28 cellular contexts compared by ENCODE assay signal in the genomic region with DNA sequence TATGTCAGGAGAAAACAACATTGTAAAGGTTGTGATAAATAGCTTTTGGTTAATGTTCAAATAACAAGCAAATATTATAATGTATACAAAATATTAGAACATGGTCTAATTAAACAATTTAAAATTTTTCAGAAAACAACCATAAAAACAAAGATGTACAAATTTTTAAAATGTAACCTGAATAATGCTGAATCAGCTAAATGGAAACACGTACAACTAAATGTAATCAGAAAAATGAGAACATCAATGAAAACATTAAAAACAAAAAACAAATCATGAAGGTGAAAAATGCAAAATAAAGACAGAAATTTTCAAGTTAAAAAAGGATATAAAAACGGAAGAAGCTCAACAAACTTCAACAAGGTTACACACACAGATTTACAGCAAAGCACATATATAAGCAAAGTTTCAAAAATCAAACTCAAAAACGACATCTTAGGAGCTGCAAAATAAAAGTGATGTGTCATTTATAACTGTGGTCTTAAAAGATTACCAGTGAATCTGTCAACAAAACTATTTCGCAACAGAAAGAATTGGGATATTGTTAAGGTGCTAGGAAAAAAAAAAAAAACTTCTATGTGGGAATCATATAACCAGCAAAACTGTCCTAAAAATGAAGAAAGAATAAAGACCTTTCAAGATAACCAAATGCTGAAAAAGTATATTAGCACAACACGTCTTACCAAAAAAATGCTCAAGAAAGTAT. TPM values are rescaled to one million over a fixed set of nuclear protein-coding genes. Genes with fewer than 3 reads are reported as not detected.
DNase-seq lines count a peak whose midpoint lies in the region; ATAC-seq, FAIRE-seq and TF ChIP-seq lines count a peak whose summit lies in the region.
"Had no signal": no experiment of that assay in that cellular context is flagged by ENCODE, and none has a peak within 500 bp of the region (broad histone marks: within the 10 kb centered on the region; RNA-seq: fewer than 3 reads in every experiment).

No MANE protein-coding gene starts in this region.

- H3K27me3 Mint-ChIP-seq in activated CD8-positive, alpha-beta memory T cell treated with anti-CD3 and anti-CD28 coated beads, Interleukin-2, amount 10 ng/mL, durations not matched to agents 7 days and 5 days, result no peaks in the 10 kb centered on the region
- H3K27me3 Mint-ChIP-seq: CD4-positive, alpha-beta memory T cell had no signal

- peaks cover 3 to 67% of the 10 kb centered on the region in 2 experiments; a peak in 3 of 4 replicates for H3K79me2 ChIP-seq in H1 (ENCODE audit: control insufficient read depth in 1 of 2, insufficient read depth in 2 of 2, low read length in 2 of 2)

- H3K4me3 ChIP-seq in A549, result no peak overlapping the region
- peak overlapping the region; percentile 16; the same call in 1 of the 2 replicates for H3K4me3 ChIP-seq in HUES64 (ENCODE audit: low read length)
- H3K4me3 ChIP-seq in H1 (ENCODE audit: extremely low read depth in 1 of 4, insufficient read depth in 2 of 4, low read depth in 3 of 4, low read length in 4 of 4), result peak overlapping the region in 1 of 4 experiments; percentile 7; a peak in 1 of 8 replicates
- H3K4me3 ChIP-seq in muscle layer of duodenum (ENCODE audit: low read depth in 1 of 2, low read length in 2 of 2), result peak overlapping the region; percentile 7 to 39
- H3K4me3 ChIP-seq in aorta (ENCODE audit: low read length in 2 of 2), result no peak overlapping the region
- H3K4me3 ChIP-seq: GM23338, HAP-1, SJSA1 had no signal

- 9% methylated on average over 5 of the region's 5 CpGs for WGBS in A549 (ENCODE audit: missing lambda C conversion rate)
- 77% methylated on average over 5 of the region's 5 CpGs for WGBS in HUES64
- 86% methylated on average over 5 of the region's 5 CpGs; no CpG with 5 or more reads in 1 of the 2 experiments for WGBS in H1 (ENCODE audit: extremely low coverage in 1 of 2, insufficient coverage in 1 of 2, insufficient read length in 1 of 2, insufficient replicate concordance in 2 of 2, low coverage in 1 of 2, low lambda C conversion rate in 2 of 2, missing lambda C conversion rate in 1 of 2), 2 experiments
- 86 to 96% methylated on average over 5 of the region's 5 CpGs for WGBS in aorta, 2 donors

- H3K79me1 ChIP-seq in H1 (ENCODE audit: low read depth, low read length), result no peaks in the 10 kb centered on the region

- intact Hi-C loops in aorta (cut with DNase I), result no loop called here

- H2AK5ac ChIP-seq in H1 (ENCODE audit: low read depth, low read length), result no peak overlapping the region

- TF ChIP-seq RAD21 in A549 (conservative IDR thresholded peaks at IDR 0.05 in 1 of 2, IDR thresholded peaks at IDR 0.05 in 1 of 2) (no peak), H1 (IDR thresholded peaks at IDR 0.05 in 1 of 2, conservative IDR thresholded peaks at IDR 0.05 in 1 of 2; ENCODE audit: low read depth in 2 of 2, low read length in 2 of 2) (no peak)

- H3K9ac ChIP-seq in HUES64 (ENCODE audit: low read depth, low read length) (no peak overlapping the region), H1 (replicated peaks in 1 of 4; ENCODE audit: extremely low read depth in 1 of 4, low read depth in 3 of 4, low read length in 3 of 4) (no peak overlapping the region)

- no peak for DNase-seq in A549 (ENCODE audit: low read depth in 1 of 2, low spot score in 1 of 2)
- DNase-seq in H1 (ENCODE audit: low read depth in 1 of 2, low spot score in 2 of 2), result no peak
- DNase-seq in activated CD8-positive, alpha-beta memory T cell treated with anti-CD3 and anti-CD28 coated beads, Interleukin-2, amount 10 ng/mL, durations not matched to agents 7 days and 5 days, result no peak
- no peak for DNase-seq in aorta
- no peak for DNase-seq in SW480 (ENCODE audit: low spot score)
- DNase-seq: C1 segment of cervical spinal cord; CD4-positive, alpha-beta memory T cell; COR-L47; GDM1; HFFc6; KBM-7; MV-4-11; NCI-H1105; NCI-H1436 treated with DMSO at 0.1 percent for 48 hours; NCI-H187 treated with DMSO at 0.1 percent for 48 hours; NCI-H2107; NCI-H446 treated with DMSO at 0.1 percent for 48 hours; NCI-H526 treated with DMSO at 0.1 percent for 48 hours; Right ventricle myocardium superior; RPMI8226 had no signal

- no peak for FAIRE-seq in A549 (lab: Jason Lieb, UNC)
- FAIRE-seq in H1 (lab: Jason Lieb, UNC), result no peak
- FAIRE-seq: GM12891 had no signal

- H3K23ac ChIP-seq in H1 (ENCODE audit: insufficient read length), result no peak overlapping the region

- H3K18ac ChIP-seq in H1 (ENCODE audit: extremely low read depth, low read length), result no peak overlapping the region

- H2BK120ac ChIP-seq in H1 (replicated peaks; ENCODE audit: low read depth, low read length), result no peak overlapping the region

- H3K27me3 ChIP-seq in HUES64 (ENCODE audit: insufficient read depth, low read length) (no peaks in the 10 kb centered on the region), H1 (replicated peaks in 1 of 4; ENCODE audit: control insufficient read depth in 3 of 4, extremely low read depth in 1 of 4, insufficient read depth in 3 of 4, low read length in 3 of 4) (no peaks in the 10 kb centered on the region), muscle layer of duodenum (ENCODE audit: low read depth, low read length) (no peaks in the 10 kb centered on the region), aorta (ENCODE audit: control insufficient read depth in 1 of 2, insufficient read depth in 2 of 2, low read length in 1 of 2) (no peaks in the 10 kb centered on the region)
- H3K27me3 ChIP-seq: SJSA1 had no signal

- no peak overlapping the region for H2BK15ac ChIP-seq in H1 (ENCODE audit: low read length)

- no peak overlapping the region for H3K4me3 Mint-ChIP-seq in activated CD8-positive, alpha-beta memory T cell treated with anti-CD3 and anti-CD28 coated beads, Interleukin-2, amount 10 ng/mL, durations not matched to agents 7 days and 5 days
- H3K4me3 Mint-ChIP-seq: GM23338, HFFc6 had no signal

- no peak overlapping the region for H2BK5ac ChIP-seq in H1 (ENCODE audit: low read depth, low read length)

- H3K27ac ChIP-seq in A549 (no peak overlapping the region), HUES64 (ENCODE audit: low read depth, low read length) (no peak overlapping the region), H1 (ENCODE audit: low read depth, low read length) (no peak overlapping the region), muscle layer of duodenum (ENCODE audit: low read length) (no peak overlapping the region), aorta (ENCODE audit: low read depth in 1 of 2, low read length in 2 of 2) (no peak overlapping the region)
- H3K27ac ChIP-seq: SJSA1 had no signal

- TF ChIP-seq EP300 in A549 (IDR thresholded peaks at IDR 0.05), result no peak
- TF ChIP-seq EP300 in H1 (IDR thresholded peaks at IDR 0.05; ENCODE audit: borderline replicate concordance in 1 of 2, low read depth in 2 of 2, low read length in 2 of 2), result no peak

- H3K4me1 ChIP-seq in A549 (no peaks in the 10 kb centered on the region), HUES64 (ENCODE audit: insufficient read depth, low read length) (no peaks in the 10 kb centered on the region), H1 (replicated peaks in 1 of 4; ENCODE audit: control insufficient read depth in 3 of 4, insufficient read depth in 4 of 4, low read length in 3 of 4) (no peaks in the 10 kb centered on the region), muscle layer of duodenum (ENCODE audit: control insufficient read depth in 1 of 2, insufficient read depth in 2 of 2, low read length in 2 of 2) (no peaks in the 10 kb centered on the region), aorta (ENCODE audit: control insufficient read depth in 1 of 2, insufficient read depth in 2 of 2, low read length in 2 of 2) (no peaks in the 10 kb centered on the region)
- H3K4me1 ChIP-seq: HAP-1, SJSA1 had no signal

- no peak overlapping the region for H3K56ac ChIP-seq in H1 (replicated peaks; ENCODE audit: insufficient read length, low read depth, low read length)

- no peak overlapping the region for H3K4ac ChIP-seq in H1 (replicated peaks; ENCODE audit: insufficient read length, low read depth, low read length)

- H4K91ac ChIP-seq in H1 (replicated peaks; ENCODE audit: insufficient read length, low read length), result no peak overlapping the region

- H3K4me2 ChIP-seq in A549 (no peak overlapping the region), H1 (ENCODE audit: insufficient read depth in 1 of 2, low read depth in 2 of 2, low read length in 2 of 2) (no peak overlapping the region)
- H3K4me2 ChIP-seq: GM23338 had no signal

- TF ChIP-seq POLR2A in A549 (IDR thresholded peaks at IDR 0.05; ENCODE audit: low read length) (no peak), H1 (IDR thresholded peaks at IDR 0.05; ENCODE audit: control extremely low read depth in 1 of 2, low read depth in 2 of 2, low read length in 2 of 2) (no peak)

- ATAC-seq in A549 (no peak), aorta (ENCODE audit: low FRiP score) (no peak)
- ATAC-seq in activated CD8-positive, alpha-beta memory T cell treated with anti-CD3 and anti-CD28 coated beads, Interleukin-2, amount 10 ng/mL, durations not matched to agents 7 days and 5 days, result no peak
- ATAC-seq: GM23338 had no signal

- no peak overlapping the region for H3K14ac ChIP-seq in H1 (ENCODE audit: insufficient read length)

- H4K5ac ChIP-seq in H1 (ENCODE audit: insufficient read length, low read depth, low read length), result no peak overlapping the region

- H2AFZ ChIP-seq in H1 (ENCODE audit: low read length), result no peak overlapping the region
- H2AFZ ChIP-seq: GM23338 had no signal

- no peaks in the 10 kb centered on the region for H4K20me1 ChIP-seq in H1 (replicated peaks in 1 of 2; ENCODE audit: control insufficient read depth in 1 of 2, insufficient read depth in 2 of 2, low read length in 2 of 2)

- H3K27ac Mint-ChIP-seq in activated CD8-positive, alpha-beta memory T cell treated with anti-CD3 and anti-CD28 coated beads, Interleukin-2, amount 10 ng/mL, durations not matched to agents 7 days and 5 days, result no peak overlapping the region
- H3K27ac Mint-ChIP-seq: CD4-positive, alpha-beta memory T cell; GM23338; HFFc6 had no signal

- no peaks in the 10 kb centered on the region for H3K23me2 ChIP-seq in H1 (ENCODE audit: low read depth, low read length)

- H2BK12ac ChIP-seq in H1 (ENCODE audit: low read depth, low read length), result no peak overlapping the region

- H3K9me3 ChIP-seq in A549 (peaks cover 34% of the 10 kb centered on the region; the same call in 2 of the 3 replicates), HUES64 (ENCODE audit: insufficient read depth, low read depth, low read length) (peaks cover 99% of the 10 kb centered on the region), H1 (ENCODE audit: insufficient read depth in 2 of 2, low read depth in 1 of 2, low read length in 1 of 2) (peaks cover 60 to 86% of the 10 kb centered on the region in 2 experiments), muscle layer of duodenum (ENCODE audit: control insufficient read depth in 1 of 2, low read length in 2 of 2) (peaks cover 49 to 64% of the 10 kb centered on the region in 2 donors), aorta (ENCODE audit: control insufficient read depth, low read length) (peaks cover under 1% of the 10 kb centered on the region)
- H3K9me3 ChIP-seq: SJSA1 had no signal

- H2BK20ac ChIP-seq in H1 (ENCODE audit: low read length), result no peak overlapping the region

- peaks cover 30% of the 10 kb centered on the region for H3K9me3 Mint-ChIP-seq in activated CD8-positive, alpha-beta memory T cell treated with anti-CD3 and anti-CD28 coated beads, Interleukin-2, amount 10 ng/mL, durations not matched to agents 7 days and 5 days (ENCODE audit: low read depth)

- H3K4me1 Mint-ChIP-seq in activated CD8-positive, alpha-beta memory T cell treated with anti-CD3 and anti-CD28 coated beads, Interleukin-2, amount 10 ng/mL, durations not matched to agents 7 days and 5 days, result no peaks in the 10 kb centered on the region
- H3K4me1 Mint-ChIP-seq: CD4-positive, alpha-beta memory T cell; GM23338 had no signal

- CTCF ChIA-PET in A549 (lab: Yijun Ruan, JAX), result no interaction called here
- CTCF ChIA-PET in H1 (lab: Charles Lee; ENCODE audit: partially characterized antibody), result no interaction called here
- CTCF ChIA-PET in activated CD8-positive, alpha-beta memory T cell treated with anti-CD3 and anti-CD28 coated beads, Interleukin-2, amount 10 ng/mL, durations not matched to agents 7 days and 5 days (lab: Charles Lee), result interaction anchor here (0.9 kb wide), 1 partner anchor 90 kb away, joined by 3 read pairs; no protein-coding TSS in a partner anchor

- H4K8ac ChIP-seq in H1 (ENCODE audit: extremely low read depth, insufficient read depth, low read length), result no peak overlapping the region

- peaks cover 89% of the 10 kb centered on the region for H3K36me3 ChIP-seq in HUES64 (ENCODE audit: insufficient read depth, low read length)
- peaks cover 2 to 60% (median 33%) of the 10 kb centered on the region in 4 experiments; a peak in 6 of 8 replicates for H3K36me3 ChIP-seq in H1 (ENCODE audit: control insufficient read depth in 2 of 4, insufficient read depth in 4 of 4, low read length in 3 of 4)
- H3K36me3 ChIP-seq in muscle layer of duodenum (ENCODE audit: control insufficient read depth in 1 of 2, insufficient read depth in 2 of 2, low read length in 2 of 2), result peaks cover 0 to 32% of the 10 kb centered on the region in 2 donors
- H3K36me3 ChIP-seq in aorta (ENCODE audit: control insufficient read depth in 1 of 2, insufficient read depth in 2 of 2, low read length in 1 of 2), result peaks cover 0 to 4% of the 10 kb centered on the region in 2 donors
- H3K36me3 ChIP-seq: HAP-1, SJSA1 had no signal

- H3K36me3 Mint-ChIP-seq in activated CD8-positive, alpha-beta memory T cell treated with anti-CD3 and anti-CD28 coated beads, Interleukin-2, amount 10 ng/mL, durations not matched to agents 7 days and 5 days, result peaks cover 4% of the 10 kb centered on the region

- TF ChIP-seq CTCF in A549 (IDR thresholded peaks at IDR 0.05) (no peak), H1 (IDR thresholded peaks at IDR 0.05; ENCODE audit: control extremely low read depth in 1 of 3, insufficient read depth in 1 of 3, low read depth in 1 of 3, low read length in 3 of 3) (no peak)

- POLR2A ChIA-PET in A549 (lab: Yijun Ruan, JAX), result no interaction called here
- POLR2A ChIA-PET in H1 (lab: Charles Lee; ENCODE audit: partially characterized antibody), result interaction anchor here (0.9 kb wide), 1 partner anchor 43 kb away, joined by 3 read pairs; no protein-coding TSS in a partner anchor

RNA-seq across cellular contexts. Expression of a gene that starts 31.8 kb away (rescaled TPM):
- not detected in 2 replicates for polyA plus RNA-seq in A549 (2011; rRNA removed)
- not detected in 2 replicates for polyA plus RNA-seq in A549 (2012; cell fraction: cytosol; rRNA removed)
- polyA plus RNA-seq in A549 (2012; cell fraction: nucleus; rRNA removed), result not detected in 2 replicates
- not detected in 3 replicates for polyA plus RNA-seq in A549 (2017; fragmentation: RNase III; extraction: RNeasy Plus Mini Kit Qiagen cat#74134 plus additional on column Dnase treatment)
- not detected in 2 replicates for polyA minus RNA-seq in A549 (2011; rRNA and poly(A)+ RNA removed)
- polyA plus RNA-seq in HUES64 (2013, experiment 1 of 2), result 3.7 TPM
- polyA plus RNA-seq in HUES64 (2013, experiment 2 of 2), result 4.5 TPM
- total RNA-seq in H1 (2021; fragmentation: NEBNext Ultra II Directional; extraction: Animal tissue kit (Norgen Biotek cat#: 25700)), result 33.3 and 35.7 TPM in 2 replicates
- 1.3 and 1.9 TPM in 2 replicates for polyA plus RNA-seq in H1 (2011; rRNA removed)
- polyA plus RNA-seq in H1 (2011; cell fraction: cytosol; rRNA removed), result 4.3 TPM
- 4.8 TPM for polyA plus RNA-seq in H1 (2011; cell fraction: nucleus; rRNA removed)
- polyA plus RNA-seq in H1 (2012, experiment 1 of 2), result 5.3 to 13.0 TPM (median 6.7 TPM) in 4 replicates
- polyA plus RNA-seq in H1 (2012, experiment 2 of 2), result 0.52 TPM
- 18.2 TPM for polyA plus RNA-seq in H1 (2013, experiment 1 of 2)
- 16.7 TPM for polyA plus RNA-seq in H1 (2013, experiment 2 of 2)
- 12.1 and 25.8 TPM in 2 replicates for polyA minus RNA-seq in H1 (2011; rRNA and poly(A)+ RNA removed)
- 16.1 TPM for polyA minus RNA-seq in H1 (2011; cell fraction: cytosol; rRNA and poly(A)+ RNA removed)
- 53.2 TPM for polyA minus RNA-seq in H1 (2011; cell fraction: nucleus; rRNA and poly(A)+ RNA removed)
- not detected for total RNA-seq in activated CD8-positive, alpha-beta memory T cell treated with anti-CD3 and anti-CD28 coated beads, Interleukin-2, amount 10 ng/mL, durations not matched to agents 7 days and 5 days
- under 1 TPM; 0.16 to 0.45 TPM for total RNA-seq in aorta
- polyA plus RNA-seq in aorta, result under 1 TPM in 1 of 2 donors, not detected in 1; 0.18 TPM
- total RNA-seq: A673; CD4-positive, alpha-beta memory T cell; HFFc6; LHCN-M2; Right ventricle myocardium superior; SJSA1 had no signal
- polyA plus RNA-seq: CD4-positive, alpha-beta memory T cell had no signal

Comparison
In these comparisons a context has a peak if more than half of its experiments do, and no peak if none do; other contexts are left out.
1. H3K4me3 ChIP-seq: peak in HUES64 (single experiment) and muscle layer of duodenum (2 of 2); none in A549 (single experiment) and aorta (0 of 2).
2. RNA of a gene that starts 31.8 kb away (total RNA-seq): 33.3 to 35.7 TPM in H1; 0.16 to 0.45 TPM in aorta and not detected in activated CD8-positive, alpha-beta memory T cell treated with anti-CD3 and anti-CD28 coated beads, Interleukin-2, amount 10 ng/mL, durations not matched to agents 7 days and 5 days; every median in the first group is over 10 times any median in the second.